Comparison of ENCODE assay signal across 8 cellular contexts in genomic region chr1:159211331-159212136, GRCh38. TPM values are rescaled to one million over a fixed set of nuclear protein-coding genes. Genes with fewer than 3 reads are reported as not detected.
DNase-seq lines count a peak whose midpoint lies in the region; ATAC-seq and TF ChIP-seq lines count a peak whose summit lies in the region.

No MANE protein-coding gene starts in this region.

- H3K4me1 ChIP-seq in upper lobe of right lung: no peaks in the 10 kb centered on the region

- H3K27me3 ChIP-seq in WERI-Rb-1 (ENCODE audit: insufficient read depth, low read depth, severe bottlenecking) (peaks cover 85% of the 10 kb centered on the region), upper lobe of right lung (peaks cover 18% of the 10 kb centered on the region)

- peaks cover 0 to 4% (median under 1%) of the 10 kb centered on the region in 4 donors for H3K4me1 Mint-ChIP-seq in naive thymus-derived CD8-positive, alpha-beta T cell

- POLR2A ChIA-PET in naive thymus-derived CD8-positive, alpha-beta T cell (lab: Charles Lee): no interaction called here

- no peak overlapping the region for H3K27ac ChIP-seq in WERI-Rb-1
- H3K27ac ChIP-seq in upper lobe of right lung: no peak overlapping the region

- H3K4me3 ChIP-seq in WERI-Rb-1 (ENCODE audit: low read depth, low read length) (no peak overlapping the region), upper lobe of right lung (no peak overlapping the region)

- H3K27me3 Mint-ChIP-seq in naive thymus-derived CD8-positive, alpha-beta T cell: peaks cover 28 to 62% (median 43%) of the 10 kb centered on the region in 5 donors

- H3K9me3 ChIP-seq in WERI-Rb-1 (ENCODE audit: severe bottlenecking) (peaks cover under 1% of the 10 kb centered on the region), upper lobe of right lung (no peaks in the 10 kb centered on the region)

- H3K27ac Mint-ChIP-seq in naive thymus-derived CD8-positive, alpha-beta T cell: no peak overlapping the region

- no peak overlapping the region for H3K4me3 Mint-ChIP-seq in naive thymus-derived CD8-positive, alpha-beta T cell

- ATAC-seq in naive thymus-derived CD8-positive, alpha-beta T cell: no peak
- ATAC-seq in upper lobe of right lung: peak; percentile 62

- H3K36me3 ChIP-seq in WERI-Rb-1: no peaks in the 10 kb centered on the region
- H3K36me3 ChIP-seq in upper lobe of right lung: no peaks in the 10 kb centered on the region

- H3K36me3 Mint-ChIP-seq in naive thymus-derived CD8-positive, alpha-beta T cell: no peaks in the 10 kb centered on the region

- intact Hi-C loops in upper lobe of right lung (cut with DNase I): loop anchor here (10.0 kb wide), 1 partner anchor 47 kb away; no protein-coding TSS in a partner anchor

- H3K9me3 Mint-ChIP-seq in naive thymus-derived CD8-positive, alpha-beta T cell: no peaks in the 10 kb centered on the region

- peak; percentile 13 for DNase-seq in NCI-H1436 (lab: John Stamatoyannopoulos, UW)
- DNase-seq in NCI-H1436 treated with DMSO at 0.1 percent for 48 hours (lab: John Stamatoyannopoulos, UW): no peak
- DNase-seq in LoVo (ENCODE audit: low spot score): peak; percentile 42
- DNase-seq in WERI-Rb-1: peak; percentile 62
- DNase-seq in dermis blood vessel endothelial cell: peak; percentile 60
- DNase-seq in naive thymus-derived CD8-positive, alpha-beta T cell: peak in 9 of 10 donors; percentile 8 to 74 (median 39)
- DNase-seq in upper lobe of right lung: no peak
- DNase-seq in amniotic stem cell (lab: John Stamatoyannopoulos, UW): no peak

- TF ChIP-seq CTCF in WERI-Rb-1 (IDR thresholded peaks at IDR 0.05; ENCODE audit: low read depth, low read length) (peak; percentile 84), upper lobe of right lung (IDR thresholded peaks at IDR 0.05) (peak; percentile 83)

RNA-seq across cellular contexts. Expression of gene ACKR1, which starts 6.9 kb away (rescaled TPM):
- total RNA-seq in dermis blood vessel endothelial cell (0.17 TPM in 1 of 2 replicates, not detected in the other), upper lobe of right lung (146 TPM)
- total RNA-seq in naive thymus-derived CD8-positive, alpha-beta T cell: not detected
- polyA plus RNA-seq in naive thymus-derived CD8-positive, alpha-beta T cell: not detected

RNA-seq across cellular contexts. Expression of gene CADM3, which starts 40.1 kb away (rescaled TPM):
- under 0.01 and 0.09 TPM in 2 replicates for total RNA-seq in dermis blood vessel endothelial cell
- not detected for total RNA-seq in naive thymus-derived CD8-positive, alpha-beta T cell
- polyA plus RNA-seq in naive thymus-derived CD8-positive, alpha-beta T cell: not detected
- total RNA-seq in upper lobe of right lung: 1.7 TPM

Comparison
In these comparisons a context has a peak if more than half of its experiments do, and no peak if none do; other contexts are left out.
1. DNase-seq: peak in NCI-H1436 (single experiment), LoVo (single experiment), WERI-Rb-1 (single experiment), dermis blood vessel endothelial cell (single experiment) and naive thymus-derived CD8-positive, alpha-beta T cell (9 of 10); none in NCI-H1436 treated with DMSO at 0.1 percent for 48 hours (single experiment), upper lobe of right lung (single experiment) and amniotic stem cell (single experiment).
2. RNA of gene ACKR1, which starts 6.9 kb away (total RNA-seq): 146 TPM in upper lobe of right lung (single experiment); 0.17 TPM in dermis blood vessel endothelial cell and not detected in naive thymus-derived CD8-positive, alpha-beta T cell; every median in the first group is over 100 times any median in the second.